In the genomic region with DNA sequence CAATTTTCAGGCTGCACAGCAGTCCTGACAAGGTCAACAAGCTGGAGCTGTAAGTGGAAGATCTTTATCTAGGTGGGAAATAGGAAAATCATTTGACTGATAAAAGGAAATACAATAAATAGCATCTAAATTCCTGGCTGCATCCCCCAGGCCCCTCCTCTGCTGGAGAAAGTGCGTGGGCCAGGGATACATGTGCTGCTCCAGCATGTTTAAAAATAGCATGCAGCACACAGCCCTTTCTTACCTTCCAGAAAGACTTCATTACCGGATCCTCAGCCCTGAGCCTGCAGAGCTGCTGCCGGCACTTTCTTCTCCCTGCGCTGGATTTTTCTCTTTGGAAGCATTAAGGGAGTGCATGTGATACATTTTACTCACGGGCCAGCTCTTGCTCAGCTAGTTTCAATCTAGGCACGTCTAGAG, we compare ENCODE assay signal across 10 cellular contexts.
DNase-seq lines count a peak whose midpoint lies in the region; TF ChIP-seq lines count a peak whose summit lies in the region.
"Had no signal": no experiment of that assay in that cellular context is flagged by ENCODE, and none has a peak within 500 bp of the region (broad histone marks: within the 10 kb centered on the region; RNA-seq: fewer than 3 reads in every experiment).

No MANE protein-coding gene starts in this region.

- H3K4me3 ChIP-seq in fibroblast of the aortic adventitia (ENCODE audit: low read depth, low read length) (peak overlapping the region; percentile 5), neural cell (ENCODE audit: low read length) (peak overlapping the region; percentile 28), transverse colon (no peak overlapping the region)

- in situ Hi-C loops in transverse colon (cut with MboI; ENCODE audit: low pct_ligation_motif_present in 1 of 4, low pct_unique_long_range_greater_than_20kb in 1 of 4, low sequenced_read_pairs in 3 of 4), result loop anchor here in 3 of 4 donors (5.0 to 25.0 kb wide), 3 partner anchors 373 to 386 kb away; no protein-coding TSS in a partner anchor

- no peak for TF ChIP-seq POLR2A in transverse colon (IDR thresholded peaks at IDR 0.05)

- no peaks in the 10 kb centered on the region for H4K20me1 ChIP-seq in neural cell (ENCODE audit: insufficient read depth)

- no peaks in the 10 kb centered on the region for H3K9me2 ChIP-seq in neural cell (ENCODE audit: insufficient read depth, low read length)

- H3K4me2 ChIP-seq in neural cell (ENCODE audit: low read length), result peak overlapping the region; percentile 50

- intact Hi-C loops in transverse colon (cut with DNase I; ENCODE audit: low total_unique reads), result loop anchor here (2.0 kb wide), 1 partner anchor 79 kb away; no protein-coding TSS in a partner anchor

- H3K27me3 ChIP-seq in neural cell (ENCODE audit: insufficient read depth, low read depth, low read length) (no peaks in the 10 kb centered on the region), transverse colon (no peaks in the 10 kb centered on the region)

- no peaks in the 10 kb centered on the region for H3F3A ChIP-seq in neural cell (ENCODE audit: insufficient read depth, low read length, poor library complexity, severe bottlenecking)

- 60 to 76% methylated on average over 4 to 6 of the region's 6 CpGs for WGBS in transverse colon (ENCODE audit: low coverage in 1 of 2), 2 donors

- TF ChIP-seq CTCF in fibroblast of the aortic adventitia (IDR thresholded peaks at IDR 0.05; ENCODE audit: insufficient read depth, low read length), result no peak
- no peak for TF ChIP-seq CTCF in neural cell (IDR thresholded peaks at IDR 0.05; ENCODE audit: poor library complexity, severe bottlenecking)
- no peak for TF ChIP-seq CTCF in transverse colon (IDR thresholded peaks at IDR 0.05)

- H3K36me3 ChIP-seq in neural cell (ENCODE audit: insufficient read depth, low read length), result no peaks in the 10 kb centered on the region
- no peaks in the 10 kb centered on the region for H3K36me3 ChIP-seq in transverse colon

- DNase-seq in DMS 273 (lab: John Stamatoyannopoulos, UW; ENCODE audit: unreplicated experiment) (peak; percentile 43), DMS 273 treated with DMSO at 0.1 percent for 48 hours (lab: John Stamatoyannopoulos, UW) (no peak), fibroblast of the aortic adventitia (ENCODE audit: low read depth) (peak; percentile 67), transverse colon (no peak), NCI-H128 (lab: John Stamatoyannopoulos, UW; ENCODE audit: unreplicated experiment) (no peak), SW480 (ENCODE audit: low spot score) (no peak), activated T-cell treated with anti-CD3 and anti-CD28 coated beads for 4 hours (no peak)
- DNase-seq: activated CD4-positive, alpha-beta T cell treated with anti-CD3 and anti-CD28 coated beads for 36 hours; amniotic stem cell had no signal

- peaks cover 13 to 29% (median 19%) of the 10 kb centered on the region in 4 donors for H3K4me1 ChIP-seq in transverse colon

- H2AFZ ChIP-seq in neural cell (ENCODE audit: low read depth, low read length), result no peak overlapping the region

- no peaks in the 10 kb centered on the region for H3K9me3 ChIP-seq in neural cell (ENCODE audit: low read length)
- H3K9me3 ChIP-seq in transverse colon, result no peaks in the 10 kb centered on the region

- H3K27ac ChIP-seq in neural cell (ENCODE audit: low read length), result peak overlapping the region; percentile 69
- peak overlapping the region in 3 of 4 donors; percentile 71 to 83 (median 73) for H3K27ac ChIP-seq in transverse colon

- no peak for TF ChIP-seq RAD21 in neural cell (conservative IDR thresholded peaks at IDR 0.05)

- H3K9ac ChIP-seq in neural cell (ENCODE audit: low read length), result peak overlapping the region; percentile 44

- TF ChIP-seq EP300 in neural cell (conservative IDR thresholded peaks at IDR 0.05; ENCODE audit: poor library complexity, severe bottlenecking) (no peak), transverse colon (IDR thresholded peaks at IDR 0.05; ENCODE audit: low read depth) (no peak)

- no peaks in the 10 kb centered on the region for H3K79me2 ChIP-seq in neural cell (replicated peaks; ENCODE audit: insufficient read depth, low read length)

TF ChIP-seq in neural cell, 6 proteins besides CTCF, POLR2A, EP300 and RAD21:
- TF ChIP-seq TAF1 (IDR thresholded peaks at IDR 0.05; ENCODE audit: low read depth) (no peak), MXI1 (conservative IDR thresholded peaks at IDR 0.05; ENCODE audit: poor library complexity, severe bottlenecking) (peak; percentile 29), EZH2 (IDR thresholded peaks at IDR 0.05; ENCODE audit: borderline replicate concordance, insufficient read depth, low read length, poor library complexity, severe bottlenecking) (no peak), POLR2AphosphoS5 (IDR thresholded peaks at IDR 0.05) (no peak), SMC3 (conservative IDR thresholded peaks at IDR 0.05; ENCODE audit: poor library complexity) (peak; percentile 24)
- TF ChIP-seq, protein P1, sequence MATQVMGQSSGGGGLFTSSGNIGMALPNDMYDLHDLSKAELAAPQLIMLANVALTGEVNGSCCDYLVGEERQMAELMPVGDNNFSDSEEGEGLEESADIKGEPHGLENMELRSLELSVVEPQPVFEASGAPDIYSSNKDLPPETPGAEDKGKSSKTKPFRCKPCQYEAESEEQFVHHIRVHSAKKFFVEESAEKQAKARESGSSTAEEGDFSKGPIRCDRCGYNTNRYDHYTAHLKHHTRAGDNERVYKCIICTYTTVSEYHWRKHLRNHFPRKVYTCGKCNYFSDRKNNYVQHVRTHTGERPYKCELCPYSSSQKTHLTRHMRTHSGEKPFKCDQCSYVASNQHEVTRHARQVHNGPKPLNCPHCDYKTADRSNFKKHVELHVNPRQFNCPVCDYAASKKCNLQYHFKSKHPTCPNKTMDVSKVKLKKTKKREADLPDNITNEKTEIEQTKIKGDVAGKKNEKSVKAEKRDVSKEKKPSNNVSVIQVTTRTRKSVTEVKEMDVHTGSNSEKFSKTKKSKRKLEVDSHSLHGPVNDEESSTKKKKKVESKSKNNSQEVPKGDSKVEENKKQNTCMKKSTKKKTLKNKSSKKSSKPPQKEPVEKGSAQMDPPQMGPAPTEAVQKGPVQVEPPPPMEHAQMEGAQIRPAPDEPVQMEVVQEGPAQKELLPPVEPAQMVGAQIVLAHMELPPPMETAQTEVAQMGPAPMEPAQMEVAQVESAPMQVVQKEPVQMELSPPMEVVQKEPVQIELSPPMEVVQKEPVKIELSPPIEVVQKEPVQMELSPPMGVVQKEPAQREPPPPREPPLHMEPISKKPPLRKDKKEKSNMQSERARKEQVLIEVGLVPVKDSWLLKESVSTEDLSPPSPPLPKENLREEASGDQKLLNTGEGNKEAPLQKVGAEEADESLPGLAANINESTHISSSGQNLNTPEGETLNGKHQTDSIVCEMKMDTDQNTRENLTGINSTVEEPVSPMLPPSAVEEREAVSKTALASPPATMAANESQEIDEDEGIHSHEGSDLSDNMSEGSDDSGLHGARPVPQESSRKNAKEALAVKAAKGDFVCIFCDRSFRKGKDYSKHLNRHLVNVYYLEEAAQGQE (IDR thresholded peaks at IDR 0.05; ENCODE audit: borderline replicate concordance), result peak; percentile 34

Comparison
In these comparisons a context has a peak if more than half of its experiments do, and no peak if none do; other contexts are left out.
1. DNase-seq: peak in DMS 273 (single experiment) and fibroblast of the aortic adventitia (single experiment); none in DMS 273 treated with DMSO at 0.1 percent for 48 hours (single experiment), transverse colon (single experiment), NCI-H128 (single experiment), SW480 (single experiment) and activated T-cell treated with anti-CD3 and anti-CD28 coated beads for 4 hours (single experiment).
2. H3K4me3 ChIP-seq: peak in fibroblast of the aortic adventitia (single experiment) and neural cell (single experiment); none in transverse colon (0 of 4).